Comparison of ENCODE assay signal across 24 cellular contexts in the genomic region with DNA sequence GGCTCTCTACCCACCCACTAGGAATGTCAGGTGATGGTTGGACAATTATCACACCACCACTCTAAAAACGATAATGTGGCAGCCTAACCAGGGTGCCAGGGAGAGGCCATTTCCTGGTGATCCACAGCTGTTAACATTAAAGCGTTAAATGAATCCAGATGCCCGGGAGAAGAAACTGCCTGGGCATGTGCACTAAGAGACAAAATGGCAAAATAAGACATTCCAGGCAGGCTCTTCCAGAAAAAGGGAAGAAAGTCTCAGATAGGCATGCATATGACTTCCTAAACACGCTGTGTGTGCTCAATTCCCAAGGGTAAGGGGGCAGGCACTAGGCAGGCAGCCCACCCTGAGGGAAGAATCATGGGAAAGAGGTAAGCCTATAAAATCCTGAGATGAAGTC. TPM values are rescaled to one million over a fixed set of nuclear protein-coding genes. Genes with fewer than 3 reads are reported as not detected.
"Had no signal": no experiment of that assay in that cellular context is flagged by ENCODE, and none has a peak within 500 bp of the region (broad histone marks: within the 10 kb centered on the region; RNA-seq: fewer than 3 reads in every experiment).

No MANE protein-coding gene starts in this region.

- DNase-seq: activated CD4-positive, CD25-positive, alpha-beta regulatory T cell treated with anti-CD3 and anti-CD28 coated beads, Interleukin-2, amount 50 U/mL, for 72 hours; activated CD8-positive, alpha-beta memory T cell treated with anti-CD3 and anti-CD28 coated beads for 24 hours; activated CD8-positive, alpha-beta memory T cell treated with anti-CD3 and anti-CD28 coated beads, Interleukin-2, amount 50 U/mL, for 48 hours; activated effector memory CD4-positive, alpha-beta T cell treated with Interleukin-2 at 50 U/mL for 16 hours; activated naive CD4-positive, alpha-beta T cell treated with anti-CD3 and anti-CD28 coated beads, Interleukin-2, amount 10 ng/mL, durations not matched to agents 7 days and 5 days; activated naive CD8-positive, alpha-beta T cell treated with anti-CD3 and anti-CD28 coated beads, Interleukin-2, amount 50 U/mL, for 24 hours; activated T-cell treated with anti-CD3 and anti-CD28 coated beads, Interleukin-2, amount 50 U/mL, for 48 hours; aorta; brain microvascular endothelial cell; colonic mucosa; foreskin melanocyte; lower lobe of right lung; nucleus accumbens; stimulated activated CD4-positive, alpha-beta T cell treated with anti-CD3 and anti-CD28 coated beads, Interleukin-2, amount 100 ng/mL, for 24 hours; stimulated activated naive CD4-positive, alpha-beta T cell treated with Interleukin-2 at 50 U/mL for 16 hours; tibial artery had no signal

- H3K27ac Mint-ChIP-seq: activated naive CD4-positive, alpha-beta T cell treated with anti-CD3 and anti-CD28 coated beads, Interleukin-2, amount 10 ng/mL, durations not matched to agents 7 days and 5 days; activated naive CD8-positive, alpha-beta T cell treated with anti-CD3 and anti-CD28 coated beads, Interleukin-2, amount 50 U/mL, for 24 hours; mesothelial cell of epicardium; nephron; progenitor cell of endocrine pancreas; T-helper 1 cell treated with Interleukin-12 subunit alpha and Interleukin-12 subunit beta and Interleukin-4 antibody, amounts not matched to agents 30 μg/mL and 1 μg/mL, for 36 hours had no signal

- H3K4me3 Mint-ChIP-seq: activated naive CD4-positive, alpha-beta T cell treated with anti-CD3 and anti-CD28 coated beads, Interleukin-2, amount 10 ng/mL, durations not matched to agents 7 days and 5 days; activated naive CD8-positive, alpha-beta T cell treated with anti-CD3 and anti-CD28 coated beads, Interleukin-2, amount 50 U/mL, for 24 hours; central memory CD8-positive, alpha-beta T cell; mesothelial cell of epicardium; nephron; T-helper 1 cell treated with Interleukin-12 subunit alpha and Interleukin-12 subunit beta and Interleukin-4 antibody, amounts not matched to agents 30 μg/mL and 1 μg/mL, for 36 hours had no signal

- H3K4me3 ChIP-seq: colonic mucosa, lower lobe of right lung, tibial artery had no signal

- H3K9me3 Mint-ChIP-seq: activated naive CD4-positive, alpha-beta T cell treated with anti-CD3 and anti-CD28 coated beads, Interleukin-2, amount 10 ng/mL, durations not matched to agents 7 days and 5 days; activated naive CD8-positive, alpha-beta T cell treated with anti-CD3 and anti-CD28 coated beads, Interleukin-2, amount 50 U/mL, for 24 hours; central memory CD8-positive, alpha-beta T cell; T-helper 1 cell treated with Interleukin-12 subunit alpha and Interleukin-12 subunit beta and Interleukin-4 antibody, amounts not matched to agents 30 μg/mL and 1 μg/mL, for 36 hours had no signal

- H3K36me3 ChIP-seq: brain microvascular endothelial cell, colonic mucosa, lower lobe of right lung, tibial artery had no signal

- H3K27ac ChIP-seq: brain microvascular endothelial cell, colonic mucosa, lower lobe of right lung, tibial artery, VCaP had no signal

- H3K9me3 ChIP-seq: colonic mucosa, lower lobe of right lung, tibial artery had no signal

- ATAC-seq: activated naive CD8-positive, alpha-beta T cell treated with anti-CD3 and anti-CD28 coated beads, Interleukin-2, amount 50 U/mL, for 24 hours; lower lobe of right lung had no signal

- H3K36me3 Mint-ChIP-seq: activated naive CD4-positive, alpha-beta T cell treated with anti-CD3 and anti-CD28 coated beads, Interleukin-2, amount 10 ng/mL, durations not matched to agents 7 days and 5 days; mesothelial cell of epicardium had no signal

- H3K27me3 ChIP-seq: brain microvascular endothelial cell, colonic mucosa, tibial artery had no signal

RNA-seq across cellular contexts. Expression of a gene that starts 53.0 kb away (rescaled TPM):
- total RNA-seq: aorta, mesothelial cell of epicardium, progenitor cell of endocrine pancreas, subcutaneous adipose tissue had no signal
- polyA plus RNA-seq: keratinocyte had no signal
